Comparison of ENCODE assay signal across 28 cellular contexts in genomic region chr6:55011034-55011433, GRCh38.
DNase-seq lines count a peak whose midpoint lies in the region; ATAC-seq and TF ChIP-seq lines count a peak whose summit lies in the region.
"Had no signal": no experiment of that assay in that cellular context is flagged by ENCODE, and none has a peak within 500 bp of the region (broad histone marks: within the 10 kb centered on the region; RNA-seq: fewer than 3 reads in every experiment).

No MANE protein-coding gene starts in this region.

- H3K27me3 ChIP-seq in H7 (ENCODE audit: control insufficient read depth, insufficient read depth, low read length), result no peaks in the 10 kb centered on the region
- H3K27me3 ChIP-seq: adrenal gland, esophagus squamous epithelium, transverse colon had no signal

- peak; percentile 2 for DNase-seq in H7
- peak; percentile 5 for DNase-seq in NB4 (ENCODE audit: low read depth)
- DNase-seq in choroid plexus epithelial cell (ENCODE audit: low read depth), result no peak
- DNase-seq in A172 (ENCODE audit: low spot score), result no peak
- no peak for DNase-seq in GM19238 (ENCODE audit: insufficient read length, low spot score)
- DNase-seq: activated CD4-positive, alpha-beta memory T cell treated with anti-CD3 and anti-CD28 coated beads, Interleukin-2, amount 10 ng/mL, durations not matched to agents 7 days and 5 days; activated CD4-positive, alpha-beta T cell treated with anti-CD3 and anti-CD28 coated beads for 1 hour; activated CD8-positive, alpha-beta memory T cell treated with anti-CD3 and anti-CD28 coated beads, Interleukin-2, amount 50 U/mL, for 48 hours; activated naive CD4-positive, alpha-beta T cell treated with anti-CD3 and anti-CD28 coated beads, Interleukin-2, amount 10 ng/mL, durations not matched to agents 7 days and 5 days; adrenal gland; CD8-positive, alpha-beta T cell; central memory CD4-positive, alpha-beta T cell; esophagus squamous epithelium; foreskin melanocyte; GM23248; NCI-H1092 treated with DMSO at 0.1 percent for 48 hours; NCI-H1694 treated with DMSO at 0.1 percent for 48 hours; NCI-H510A; retina; SK-N-SH; T-helper 17 cell; transverse colon had no signal

- no peaks in the 10 kb centered on the region for H3K36me3 ChIP-seq in H7 (replicated peaks; ENCODE audit: control insufficient read depth, insufficient read depth, low read length)
- H3K36me3 ChIP-seq: adrenal gland, esophagus squamous epithelium, transverse colon had no signal

- H3K4me3 ChIP-seq in H7 (ENCODE audit: insufficient read depth, low read depth, low read length) (no peak overlapping the region), NB4 (ENCODE audit: low read depth, low read length) (no peak overlapping the region), choroid plexus epithelial cell (ENCODE audit: low read depth, low read length) (no peak overlapping the region)
- H3K4me3 ChIP-seq: adrenal gland, esophagus squamous epithelium, GM23248, transverse colon had no signal

- 0 out of 2 replicates have a peak, but pooled peaks have one; percentile 7 for TF ChIP-seq CTCF in 22Rv1 (IDR thresholded peaks at IDR 0.05)
- no peak for TF ChIP-seq CTCF in NB4 (IDR thresholded peaks at IDR 0.05; ENCODE audit: low read depth, low read length)
- peak; percentile 23 for TF ChIP-seq CTCF in choroid plexus epithelial cell (conservative IDR thresholded peaks at IDR 0.05; ENCODE audit: low read depth, low read length)

- ATAC-seq in HG03439 (IDR thresholded peaks at IDR 0.05; ENCODE audit: unreplicated experiment), result no peak
- ATAC-seq in GM19467 (IDR thresholded peaks at IDR 0.05; ENCODE audit: unreplicated experiment), result no peak
- ATAC-seq: CD8-positive, alpha-beta T cell; Right ventricle myocardium inferior; stimulated activated effector memory CD8-positive, alpha-beta T cell treated with anti-CD3 and anti-CD28 coated beads, Interleukin-12 subunit alpha, Interleukin-12 subunit beta, amount 100 ng/mL, for 72 hours; T-helper 17 cell had no signal

- no peak for TF ChIP-seq POLR2A in NB4 (IDR thresholded peaks at IDR 0.05; ENCODE audit: extremely low read depth, insufficient read length)

- no peak overlapping the region for H3K27ac ChIP-seq in 22Rv1
- H3K27ac ChIP-seq: adrenal gland, esophagus squamous epithelium, GM23248, parathyroid adenoma, transverse colon had no signal

Comparison
In these comparisons a context has a peak if more than half of its experiments do, and no peak if none do; other contexts are left out.
1. DNase-seq: peak in H7 (single experiment) and NB4 (single experiment); none in choroid plexus epithelial cell (single experiment), A172 (single experiment) and GM19238 (single experiment).